ENCODE assay signal across 8 cellular contexts in the genomic region with DNA sequence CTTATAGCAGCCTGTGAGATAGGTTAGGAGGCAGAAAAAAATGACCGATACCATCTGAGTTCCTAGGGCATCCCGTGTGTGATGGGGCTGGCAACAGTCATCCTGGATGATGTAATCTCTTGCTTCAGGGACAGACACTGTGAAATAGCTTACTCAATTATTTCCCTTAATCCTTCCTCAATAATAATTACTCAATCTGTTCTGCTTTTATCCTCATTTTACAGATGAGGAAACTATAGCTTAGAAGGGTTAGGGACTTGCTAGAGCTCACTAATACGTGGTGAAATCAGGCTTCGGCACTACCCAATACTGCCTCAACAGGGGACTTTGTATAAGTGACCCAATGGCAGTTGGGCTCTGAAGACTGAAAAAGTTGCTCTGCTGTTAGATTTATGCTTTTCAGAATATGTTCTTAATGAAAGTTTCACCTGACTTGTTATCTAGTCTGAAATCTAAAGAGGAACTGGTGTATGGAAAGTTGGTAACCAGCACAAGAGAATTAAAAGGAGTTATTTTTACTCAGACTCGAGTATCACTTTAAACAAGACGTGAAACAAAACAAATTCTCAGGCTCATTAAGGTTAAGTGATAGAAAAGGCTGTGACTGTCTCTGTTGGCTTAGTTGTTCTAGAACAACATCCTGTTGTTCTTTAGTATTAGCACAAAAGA. TPM values are rescaled to one million over a fixed set of nuclear protein-coding genes. Genes with fewer than 3 reads are reported as not detected.
A peak's percentile ranks its signal among the peaks of the same experiment; 100 is the strongest.
DNase-seq lines count a peak whose midpoint lies in the region; ATAC-seq and TF ChIP-seq lines count a peak whose summit lies in the region.

No MANE protein-coding gene starts in this region.

- H3K4me3 Mint-ChIP-seq in endodermal cell, result no peak overlapping the region

- H3K9ac ChIP-seq in endodermal cell (ENCODE audit: extremely low read depth, low read length, poor library complexity, severe bottlenecking) (no peak overlapping the region), subcutaneous abdominal adipose tissue (ENCODE audit: low read length in 5 of 5) (no peak overlapping the region), neuronal stem cell (ENCODE audit: low read depth, low read length, poor library complexity) (no peak overlapping the region)

- no peak overlapping the region for H3K18ac ChIP-seq in neuronal stem cell (ENCODE audit: low read length)

- H3K4ac ChIP-seq in neuronal stem cell (ENCODE audit: low read length), result no peak overlapping the region

- no peak overlapping the region for H2BK120ac ChIP-seq in neuronal stem cell (ENCODE audit: low read depth, low read length)

- H3K36me3 Mint-ChIP-seq in endodermal cell (ENCODE audit: low read depth), result peaks cover 41% of the 10 kb centered on the region

- H3K36me3 ChIP-seq in endodermal cell (ENCODE audit: control insufficient read depth, insufficient read depth, low read length) (peaks cover 4% of the 10 kb centered on the region), subcutaneous abdominal adipose tissue (ENCODE audit: control insufficient read depth in 5 of 5, insufficient read depth in 5 of 5, low read length in 5 of 5) (peaks cover 24 to 56% (median 38%) of the 10 kb centered on the region in 5 donors), neuronal stem cell (replicated peaks in 1 of 2; ENCODE audit: control insufficient read depth in 2 of 2, insufficient read depth in 2 of 2, low read length in 2 of 2) (peaks cover 0 to 7% of the 10 kb centered on the region in 2 donors)

- WGBS in endodermal cell (ENCODE audit: insufficient coverage in 1 of 2, insufficient read length in 1 of 2), 2 experiments, result 93 to 95% methylated on average over 4 to 6 of the region's 6 CpGs
- WGBS in neuronal stem cell (ENCODE audit: extremely low coverage in 2 of 2, insufficient read length in 2 of 2, insufficient replicate concordance in 1 of 2), 2 donors, result no CpG with 5 or more reads among the region's 6 CpGs

- H2BK12ac ChIP-seq in neuronal stem cell (ENCODE audit: low read length), result no peak overlapping the region

- H2AK5ac ChIP-seq in neuronal stem cell (ENCODE audit: low read depth, low read length), result no peak overlapping the region

- H3K23ac ChIP-seq in neuronal stem cell (ENCODE audit: low read depth, low read length, poor library complexity), result no peak overlapping the region

- no peaks in the 10 kb centered on the region for H3K9me3 Mint-ChIP-seq in endodermal cell

- H3K4me3 ChIP-seq in endodermal cell (ENCODE audit: low read length) (no peak overlapping the region), subcutaneous abdominal adipose tissue (ENCODE audit: low read depth in 1 of 5, low read length in 5 of 5) (no peak overlapping the region), neuronal stem cell (ENCODE audit: low read length in 2 of 2) (no peak overlapping the region)

- H2BK5ac ChIP-seq in neuronal stem cell (ENCODE audit: low read length), result no peak overlapping the region

- H4K8ac ChIP-seq in neuronal stem cell (ENCODE audit: low read depth, low read length), result no peak overlapping the region

- H3K27ac Mint-ChIP-seq in endodermal cell, result no peak overlapping the region

- no peak overlapping the region for H3K27ac ChIP-seq in endodermal cell (ENCODE audit: low read depth, low read length)
- H3K27ac ChIP-seq in subcutaneous abdominal adipose tissue (ENCODE audit: low read depth, low read length), result peak overlapping the region; percentile 13
- no peak overlapping the region for H3K27ac ChIP-seq in neuronal stem cell (replicated peaks; ENCODE audit: low read length)

- H4K91ac ChIP-seq in neuronal stem cell (ENCODE audit: low read depth, low read length, poor library complexity), result no peak overlapping the region

- no peak overlapping the region for H3K14ac ChIP-seq in neuronal stem cell (ENCODE audit: low read length)

- ATAC-seq in GM18508 (IDR thresholded peaks at IDR 0.05; ENCODE audit: insufficient read depth, unreplicated experiment) (peak; percentile 41), GM21786 (IDR thresholded peaks at IDR 0.05; ENCODE audit: unreplicated experiment) (peak; percentile 65)

- intact Hi-C loops in posterior cingulate gyrus (cut with DNase I), result no loop called here

- H3K4me1 ChIP-seq in endodermal cell (ENCODE audit: control insufficient read depth, insufficient read depth, low read length), result no peaks in the 10 kb centered on the region
- peaks cover 0 to 2% (median 0%) of the 10 kb centered on the region in 5 donors for H3K4me1 ChIP-seq in subcutaneous abdominal adipose tissue (ENCODE audit: control insufficient read depth in 5 of 5, insufficient read depth in 5 of 5, low read length in 5 of 5)
- H3K4me1 ChIP-seq in neuronal stem cell (ENCODE audit: control insufficient read depth in 2 of 2, insufficient read depth in 1 of 2, low read depth in 1 of 2, low read length in 2 of 2), result no peaks in the 10 kb centered on the region

- H3K27me3 ChIP-seq in endodermal cell (ENCODE audit: control insufficient read depth, insufficient read depth, low read length, poor library complexity, severe bottlenecking) (no peaks in the 10 kb centered on the region), subcutaneous abdominal adipose tissue (ENCODE audit: control insufficient read depth in 5 of 5, insufficient read depth in 4 of 5, low read length in 5 of 5) (no peaks in the 10 kb centered on the region), neuronal stem cell (ENCODE audit: control insufficient read depth in 3 of 3, insufficient read depth in 3 of 3, low read depth in 1 of 3, low read length in 3 of 3) (no peaks in the 10 kb centered on the region)

- H3K4me1 Mint-ChIP-seq in endodermal cell, result peaks cover 3% of the 10 kb centered on the region

- no peak overlapping the region for H2BK15ac ChIP-seq in neuronal stem cell (ENCODE audit: low read length)

- no peak overlapping the region for H3K4me2 ChIP-seq in neuronal stem cell (ENCODE audit: insufficient read depth, low read length, poor library complexity, severe bottlenecking)

- peak; percentile 48 for TF ChIP-seq CTCF in endodermal cell (conservative IDR thresholded peaks at IDR 0.05)

- no peaks in the 10 kb centered on the region for H3K79me1 ChIP-seq in neuronal stem cell (ENCODE audit: low read depth, low read length)

- peak; percentile 25 for DNase-seq in M059J (ENCODE audit: low read depth)
- no peak for DNase-seq in endodermal cell
- no peak for DNase-seq in neuronal stem cell (ENCODE audit: low spot score)
- DNase-seq in posterior cingulate gyrus, result no peak
- DNase-seq in activated CD4-positive, CD25-positive, alpha-beta regulatory T cell (lab: John Stamatoyannopoulos, UW), result no peak

- H3K27me3 Mint-ChIP-seq in endodermal cell (ENCODE audit: insufficient read depth), result no peaks in the 10 kb centered on the region

- no peak overlapping the region for H2AFZ ChIP-seq in neuronal stem cell (ENCODE audit: low read length)

- H3K9me3 ChIP-seq in endodermal cell (ENCODE audit: control insufficient read depth, low read length) (peaks cover 8% of the 10 kb centered on the region), subcutaneous abdominal adipose tissue (ENCODE audit: control insufficient read depth in 5 of 5, low read length in 5 of 5) (peaks cover 0 to 2% (median 0%) of the 10 kb centered on the region in 5 donors), neuronal stem cell (replicated peaks in 1 of 2; ENCODE audit: control insufficient read depth in 2 of 2, insufficient read depth in 1 of 2, low read depth in 1 of 2, low read length in 2 of 2) (no peaks in the 10 kb centered on the region)

RNA-seq across cellular contexts. Expression of gene CD55, which starts 14.4 kb away (rescaled TPM):
- total RNA-seq in M059J (2014; rRNA removed; shearing (Covaris generic)), result 54.5 and 61.1 TPM in 2 replicates
- total RNA-seq in endodermal cell, result 10 to 100 TPM; 19.5 to 26.1 TPM
- 10.0 TPM for polyA plus RNA-seq in endodermal cell (2013, experiment 1 of 2)
- polyA plus RNA-seq in endodermal cell (2013, experiment 2 of 2), result 7.5 TPM
- polyA plus RNA-seq in neuronal stem cell (2013, experiment 1 of 2), result 7.2 TPM
- 6.9 TPM for polyA plus RNA-seq in neuronal stem cell (2013, experiment 2 of 2)
